ENCODE assay signal across 8 cellular contexts in the genomic region with DNA sequence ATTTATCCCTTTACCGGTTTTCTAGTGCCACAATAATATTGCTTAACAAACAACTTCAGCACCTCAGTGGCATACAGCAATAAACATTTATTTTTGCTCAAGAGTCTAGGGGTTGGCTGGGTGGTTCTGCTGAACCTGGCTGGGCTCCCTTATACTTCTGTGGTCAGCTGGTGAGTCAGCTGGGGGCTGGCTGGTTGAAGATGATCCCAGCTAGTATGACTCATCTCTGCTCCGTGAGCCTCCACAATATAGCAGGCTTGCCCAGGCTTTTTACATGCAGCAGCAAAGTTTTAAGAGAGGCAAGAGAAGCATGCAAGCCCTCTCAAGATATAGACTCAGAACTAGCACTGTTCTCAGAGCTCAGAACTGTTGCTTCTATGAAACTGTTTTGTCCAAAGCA.
DNase-seq lines count a peak whose midpoint lies in the region; ATAC-seq, FAIRE-seq and TF ChIP-seq lines count a peak whose summit lies in the region.

No MANE protein-coding gene starts in this region.

- no peak for FAIRE-seq in H1 (lab: Jason Lieb, UNC)

- no peaks in the 10 kb centered on the region for H3K79me1 ChIP-seq in H1 (ENCODE audit: low read depth, low read length)

- H4K5ac ChIP-seq in H1 (ENCODE audit: insufficient read length, low read depth, low read length) = no peak overlapping the region

- CTCF ChIA-PET in AG04449 (lab: Yijun Ruan, JAX) (interaction anchor here (1.0 to 1.2 kb wide), 3 partner anchors 313 to 747 kb away, joined by 3 to 4 read pairs (median 3); no protein-coding TSS in a partner anchor), Panc1 (lab: Charles Lee) (no interaction called here), H1 (lab: Charles Lee; ENCODE audit: partially characterized antibody) (interaction anchor here (1.0 to 1.3 kb wide), 2 partner anchors 10 to 296 kb away, joined by 3 read pairs; no protein-coding TSS in a partner anchor)
- CTCF ChIA-PET in naive thymus-derived CD4-positive, alpha-beta T cell (lab: Charles Lee) = no interaction called here

- no peak overlapping the region for H2AK5ac ChIP-seq in H1 (ENCODE audit: low read depth, low read length)

- TF ChIP-seq POLR2A in H1 (IDR thresholded peaks at IDR 0.05; ENCODE audit: control extremely low read depth in 1 of 2, low read depth in 2 of 2, low read length in 2 of 2) = no peak

- BruUV-seq in Panc1 (replicated peaks; lab: Mats Ljungman, UMichigan) = no TSS peak

- H3K9me3 ChIP-seq in Panc1 (ENCODE audit: control insufficient read depth, insufficient read depth, low read depth, low read length) (no peaks in the 10 kb centered on the region), H1 (ENCODE audit: insufficient read depth in 2 of 2, low read depth in 1 of 2, low read length in 1 of 2) (peaks cover 0 to 3% of the 10 kb centered on the region in 2 experiments; a peak in 1 of 4 replicates)
- H3K9me3 ChIP-seq in naive thymus-derived CD4-positive, alpha-beta T cell (ENCODE audit: control insufficient read depth in 2 of 3, low read length in 3 of 3) = no peaks in the 10 kb centered on the region

- H3K23me2 ChIP-seq in H1 (ENCODE audit: low read depth, low read length) = no peaks in the 10 kb centered on the region; the same call in 1 of the 2 replicates

- POLR2A ChIA-PET in AG04449 (lab: Yijun Ruan, JAX) = interaction anchor here (0.6 to 1.4 kb wide), 2 partner anchors 69 to 277 kb away, joined by 3 to 4 read pairs; no protein-coding TSS in a partner anchor
- POLR2A ChIA-PET in Panc1 (lab: Charles Lee) = no interaction called here
- POLR2A ChIA-PET in H1 (lab: Charles Lee; ENCODE audit: partially characterized antibody) = no interaction called here
- POLR2A ChIA-PET in naive thymus-derived CD4-positive, alpha-beta T cell (lab: Charles Lee) = interaction anchor here (0.6 kb wide), 1 partner anchor 133 kb away, joined by 4 read pairs; no protein-coding TSS in a partner anchor

- no peaks in the 10 kb centered on the region for H3K27me3 Mint-ChIP-seq in naive thymus-derived CD4-positive, alpha-beta T cell
- peaks cover 2% of the 10 kb centered on the region for H3K27me3 Mint-ChIP-seq in type B pancreatic cell

- peak; percentile 93 for ATAC-seq in GM18861 (IDR thresholded peaks at IDR 0.05; ENCODE audit: unreplicated experiment)
- peak; percentile 64 for ATAC-seq in HG02970 (IDR thresholded peaks at IDR 0.05; ENCODE audit: low FRiP score, unreplicated experiment)
- no peak for ATAC-seq in Panc1
- ATAC-seq in naive thymus-derived CD4-positive, alpha-beta T cell = peak; percentile 83

- DNase-seq in AG04449 (ENCODE audit: low read depth, low spot score) (peak; percentile 90), Panc1 (ENCODE audit: low read depth, low spot score) (peak; percentile 8), H1 (ENCODE audit: low read depth in 1 of 2, low spot score in 2 of 2) (peak in 1 of 2 experiments; percentile 10), DMS114 treated with DMSO at 0.1 percent for 48 hours (lab: John Stamatoyannopoulos, UW; ENCODE audit: unreplicated experiment) (no peak), type B pancreatic cell (ENCODE audit: extremely low spot score, unreplicated experiment) (no peak)
- DNase-seq in naive thymus-derived CD4-positive, alpha-beta T cell = peak in 1 of 9 donors; percentile 27

- no peak overlapping the region for H3K4me3 Mint-ChIP-seq in naive thymus-derived CD4-positive, alpha-beta T cell
- no peak overlapping the region for H3K4me3 Mint-ChIP-seq in type B pancreatic cell

- TF ChIP-seq EP300 in H1 (IDR thresholded peaks at IDR 0.05; ENCODE audit: borderline replicate concordance in 1 of 2, low read depth in 2 of 2, low read length in 2 of 2) = no peak

- H3K36me3 ChIP-seq in Panc1 (ENCODE audit: control insufficient read depth, insufficient read depth, low read length) (no peaks in the 10 kb centered on the region), H1 (ENCODE audit: control insufficient read depth in 2 of 4, insufficient read depth in 4 of 4, low read length in 3 of 4) (no peaks in the 10 kb centered on the region; a peak in 1 of 8 replicates)
- H3K36me3 ChIP-seq in naive thymus-derived CD4-positive, alpha-beta T cell (ENCODE audit: control insufficient read depth in 2 of 3, insufficient read depth in 3 of 3, low read length in 3 of 3) = no peaks in the 10 kb centered on the region

- H2BK15ac ChIP-seq in H1 (ENCODE audit: low read length) = no peak overlapping the region

- H3K27ac ChIP-seq in Panc1 (ENCODE audit: low read length) (no peak overlapping the region), H1 (ENCODE audit: low read depth, low read length) (no peak overlapping the region)
- H3K27ac ChIP-seq in naive thymus-derived CD4-positive, alpha-beta T cell (ENCODE audit: low read depth, low read length) = no peak overlapping the region

- no peak overlapping the region for H3K4me2 ChIP-seq in H1 (ENCODE audit: insufficient read depth in 1 of 2, low read depth in 2 of 2, low read length in 2 of 2)

- in situ Hi-C loops in Panc1 (cut with HindIII; ENCODE audit: low pct_unique_long_range_greater_than_20kb, low sequenced_read_pairs) = no loop called here

- H3K4me3 ChIP-seq in AG04449 (ENCODE audit: low read depth, low read length) = no peak overlapping the region
- no peak overlapping the region for H3K4me3 ChIP-seq in Panc1 (ENCODE audit: low read depth in 2 of 2, low read length in 2 of 2)
- no peak overlapping the region for H3K4me3 ChIP-seq in H1 (ENCODE audit: extremely low read depth in 1 of 4, insufficient read depth in 2 of 4, low read depth in 3 of 4, low read length in 4 of 4)
- H3K4me3 ChIP-seq in naive thymus-derived CD4-positive, alpha-beta T cell (ENCODE audit: low read length) = no peak overlapping the region

- no peaks in the 10 kb centered on the region for H3K27me3 ChIP-seq in Panc1 (ENCODE audit: control insufficient read depth, insufficient read depth, low read length)
- no peaks in the 10 kb centered on the region for H3K27me3 ChIP-seq in H1 (replicated peaks in 1 of 4; ENCODE audit: control insufficient read depth in 3 of 4, extremely low read depth in 1 of 4, insufficient read depth in 3 of 4, low read length in 3 of 4)
- H3K27me3 ChIP-seq in naive thymus-derived CD4-positive, alpha-beta T cell (ENCODE audit: control insufficient read depth in 2 of 2, insufficient read depth in 2 of 2, low read length in 2 of 2) = no peaks in the 10 kb centered on the region

- H3K4me1 Mint-ChIP-seq in naive thymus-derived CD4-positive, alpha-beta T cell = peaks cover 0 to 8% (median 0%) of the 10 kb centered on the region in 7 donors
- H3K4me1 Mint-ChIP-seq in type B pancreatic cell (ENCODE audit: unreplicated experiment) = no peaks in the 10 kb centered on the region

- H3K79me2 ChIP-seq in H1 (ENCODE audit: control insufficient read depth in 1 of 2, insufficient read depth in 2 of 2, low read length in 2 of 2) = no peaks in the 10 kb centered on the region

- intact Hi-C loops in Panc1 (cut with micrococcal nuclease; ENCODE audit: unreplicated experiment) = no loop called here
- intact Hi-C loops in naive thymus-derived CD4-positive, alpha-beta T cell (cut with micrococcal nuclease) = no loop called here

- H3K14ac ChIP-seq in H1 (ENCODE audit: insufficient read length) = no peak overlapping the region

- no peaks in the 10 kb centered on the region for H3K4me1 ChIP-seq in Panc1 (ENCODE audit: control insufficient read depth, insufficient read depth, low read length)
- H3K4me1 ChIP-seq in H1 (replicated peaks in 1 of 4; ENCODE audit: control insufficient read depth in 3 of 4, insufficient read depth in 4 of 4, low read length in 3 of 4) = 0 out of 7 replicates have a peak, but pooled peaks cover 0 to 2% (median 0%) of the 10 kb centered on the region in 4 experiments
- no peaks in the 10 kb centered on the region for H3K4me1 ChIP-seq in naive thymus-derived CD4-positive, alpha-beta T cell (ENCODE audit: control insufficient read depth in 2 of 2, insufficient read depth in 2 of 2, low read length in 2 of 2)

- H4K20me1 ChIP-seq in H1 (replicated peaks in 1 of 2; ENCODE audit: control insufficient read depth in 1 of 2, insufficient read depth in 2 of 2, low read length in 2 of 2) = no peaks in the 10 kb centered on the region

- no peak for TF ChIP-seq RAD21 in H1 (IDR thresholded peaks at IDR 0.05 in 1 of 2, conservative IDR thresholded peaks at IDR 0.05 in 1 of 2; ENCODE audit: low read depth in 2 of 2, low read length in 2 of 2)

- H2BK20ac ChIP-seq in H1 (ENCODE audit: low read length) = no peak overlapping the region

- no peak overlapping the region for H3K9ac ChIP-seq in H1 (replicated peaks in 1 of 4; ENCODE audit: extremely low read depth in 1 of 4, low read depth in 3 of 4, low read length in 3 of 4)

- TF ChIP-seq CTCF in AG04449 (IDR thresholded peaks at IDR 0.05; ENCODE audit: insufficient read depth, low read length, missing control alignments) = no peak
- no peak for TF ChIP-seq CTCF in Panc1 (IDR thresholded peaks at IDR 0.05)
- no peak for TF ChIP-seq CTCF in H1 (IDR thresholded peaks at IDR 0.05; ENCODE audit: control extremely low read depth in 1 of 3, insufficient read depth in 1 of 3, low read depth in 1 of 3, low read length in 3 of 3)
- no peak for TF ChIP-seq CTCF in type B pancreatic cell (conservative IDR thresholded peaks at IDR 0.05)

- no peak overlapping the region for H4K8ac ChIP-seq in H1 (ENCODE audit: extremely low read depth, insufficient read depth, low read length)

- no peak overlapping the region for H3K4ac ChIP-seq in H1 (replicated peaks; ENCODE audit: insufficient read length, low read depth, low read length)

- H3K23ac ChIP-seq in H1 (ENCODE audit: insufficient read length) = no peak overlapping the region

- no peak overlapping the region for H3K56ac ChIP-seq in H1 (replicated peaks; ENCODE audit: insufficient read length, low read depth, low read length)

- peaks cover 0 to 22% (median 12%) of the 10 kb centered on the region in 11 donors for H3K9me3 Mint-ChIP-seq in naive thymus-derived CD4-positive, alpha-beta T cell
- H3K9me3 Mint-ChIP-seq in type B pancreatic cell = peaks cover 8% of the 10 kb centered on the region

- H3K27ac Mint-ChIP-seq in naive thymus-derived CD4-positive, alpha-beta T cell = no peak overlapping the region
- H3K27ac Mint-ChIP-seq in type B pancreatic cell = no peak overlapping the region

- H2BK5ac ChIP-seq in H1 (ENCODE audit: low read depth, low read length) = no peak overlapping the region

- no peak overlapping the region for H4K91ac ChIP-seq in H1 (replicated peaks; ENCODE audit: insufficient read length, low read length)

- H3K18ac ChIP-seq in H1 (ENCODE audit: extremely low read depth, low read length) = no peak overlapping the region

- no peak overlapping the region for H2AFZ ChIP-seq in H1 (ENCODE audit: low read length)

- H2BK12ac ChIP-seq in H1 (ENCODE audit: low read depth, low read length) = no peak overlapping the region

- no peak overlapping the region for H2BK120ac ChIP-seq in H1 (replicated peaks; ENCODE audit: low read depth, low read length)

- WGBS in H1 (ENCODE audit: extremely low coverage in 1 of 2, insufficient coverage in 1 of 2, insufficient read length in 1 of 2, insufficient replicate concordance in 2 of 2, low coverage in 1 of 2, low lambda C conversion rate in 2 of 2, missing lambda C conversion rate in 1 of 2), 2 experiments = 84% methylated on average over 2 of the region's 2 CpGs; no CpG with 5 or more reads in 1 of the 2 experiments

- H3K36me3 Mint-ChIP-seq in naive thymus-derived CD4-positive, alpha-beta T cell = peaks cover 0 to 9% (median 0%) of the 10 kb centered on the region in 5 donors
- H3K36me3 Mint-ChIP-seq in type B pancreatic cell = no peaks in the 10 kb centered on the region

Comparison
In these comparisons a context has a peak if more than half of its experiments do, and no peak if none do; other contexts are left out.
1. DNase-seq: peak in AG04449 (single experiment) and Panc1 (single experiment); none in DMS114 treated with DMSO at 0.1 percent for 48 hours (single experiment) and type B pancreatic cell (single experiment).
2. CTCF ChIA-PET loops: an anchor here in AG04449 (1.0 to 1.2 kb wide) and H1 (1.0 to 1.3 kb wide); none called in Panc1 and naive thymus-derived CD4-positive, alpha-beta T cell.
3. POLR2A ChIA-PET loops: an anchor here in AG04449 (0.6 to 1.4 kb wide) and naive thymus-derived CD4-positive, alpha-beta T cell (0.6 kb wide); none called in Panc1 and H1.